Comparison of ENCODE assay signal across 16 cellular contexts in genomic region chr4:55754754-55755350, GRCh38.
DNase-seq lines count a peak whose midpoint lies in the region; ATAC-seq and TF ChIP-seq lines count a peak whose summit lies in the region.
"Had no signal": no experiment of that assay in that cellular context is flagged by ENCODE, and none has a peak within 500 bp of the region (broad histone marks: within the 10 kb centered on the region; RNA-seq: fewer than 3 reads in every experiment).

No MANE protein-coding gene starts in this region.

- no peaks in the 10 kb centered on the region for H3K4me1 ChIP-seq in BE2C

- no peaks in the 10 kb centered on the region for H3K9me3 ChIP-seq in BE2C
- H3K9me3 ChIP-seq: mucosa of descending colon, ovary had no signal

- H3K4me3 ChIP-seq in AG10803 (ENCODE audit: low read length) (no peak overlapping the region), choroid plexus epithelial cell (ENCODE audit: low read depth, low read length) (no peak overlapping the region), BE2C (ENCODE audit: low read depth, low read length) (no peak overlapping the region)
- H3K4me3 ChIP-seq: mucosa of descending colon, ovary had no signal

- H3K36me3 ChIP-seq in BE2C = no peaks in the 10 kb centered on the region
- H3K36me3 ChIP-seq: ovary, WERI-Rb-1 had no signal

- TF ChIP-seq POLR2A in GM18505 (IDR thresholded peaks at IDR 0.05; ENCODE audit: borderline replicate concordance, extremely low read depth, insufficient read depth, insufficient read length) = no peak

- DNase-seq in AG10803 (ENCODE audit: low read depth) = peak; percentile 40
- DNase-seq in LHCN-M2 (ENCODE audit: low read depth) = peak; percentile 79
- DNase-seq in choroid plexus epithelial cell (ENCODE audit: low read depth) = peak; percentile 77
- peak; percentile 39 for DNase-seq in kidney tubule cell (ENCODE audit: low spot score)
- DNase-seq in GM20000 (ENCODE audit: low spot score) = no peak
- no peak for DNase-seq in BE2C
- DNase-seq: activated CD8-positive, alpha-beta T cell treated with anti-CD3 and anti-CD28 coated beads, Interleukin-2, amount 10 ng/mL, durations not matched to agents 7 days and 5 days; DMS 273 treated with DMSO at 0.1 percent for 48 hours; mucosa of descending colon; NCI-H2029; ovary; RPMI8226; T-helper 1 cell; WERI-Rb-1 had no signal

- ATAC-seq in GM18505 (IDR thresholded peaks at IDR 0.05; ENCODE audit: unreplicated experiment) = no peak
- no peak for ATAC-seq in GM18861 (IDR thresholded peaks at IDR 0.05; ENCODE audit: unreplicated experiment)
- ATAC-seq: activated CD8-positive, alpha-beta T cell treated with anti-CD3 and anti-CD28 coated beads, Interleukin-2, amount 10 ng/mL, durations not matched to agents 7 days and 5 days; mucosa of descending colon had no signal

- TF ChIP-seq CTCF in AG10803 (conservative IDR thresholded peaks at IDR 0.05; ENCODE audit: low read length) (no peak), choroid plexus epithelial cell (conservative IDR thresholded peaks at IDR 0.05; ENCODE audit: low read depth, low read length) (no peak), GM20000 (IDR thresholded peaks at IDR 0.05; ENCODE audit: extremely low read depth, missing control alignments) (no peak), BE2C (IDR thresholded peaks at IDR 0.05; ENCODE audit: low read depth, low read length) (no peak)

- no peaks in the 10 kb centered on the region for H3K27me3 ChIP-seq in BE2C
- H3K27me3 ChIP-seq: ovary had no signal

Comparison
In these comparisons a context has a peak if more than half of its experiments do, and no peak if none do; other contexts are left out.
1. DNase-seq: peak in AG10803 (single experiment), LHCN-M2 (single experiment), choroid plexus epithelial cell (single experiment) and kidney tubule cell (single experiment); none in GM20000 (single experiment) and BE2C (single experiment).